In genomic region chr7:69878015-69878414, GRCh38 we compare ENCODE assay signal across 33 cellular contexts.
"Had no signal": no experiment of that assay in that cellular context is flagged by ENCODE, and none has a peak within 500 bp of the region (broad histone marks: within the 10 kb centered on the region; RNA-seq: fewer than 3 reads in every experiment).

No MANE protein-coding gene starts in this region.

- ATAC-seq: activated CD8-positive, alpha-beta memory T cell treated with anti-CD3 and anti-CD28 coated beads, Interleukin-2, amount 10 ng/mL, durations not matched to agents 7 days and 5 days; activated naive CD8-positive, alpha-beta T cell treated with anti-CD3 and anti-CD28 coated beads, Interleukin-2, amount 50 U/mL, for 24 hours had no signal

- H3K4me1 Mint-ChIP-seq: activated CD4-positive, alpha-beta memory T cell treated with anti-CD3 and anti-CD28 coated beads, Interleukin-2, amount 10 ng/mL, durations not matched to agents 7 days and 5 days; activated CD8-positive, alpha-beta memory T cell treated with anti-CD3 and anti-CD28 coated beads, Interleukin-2, amount 10 ng/mL, durations not matched to agents 7 days and 5 days; activated naive CD4-positive, alpha-beta T cell treated with anti-CD3 and anti-CD28 coated beads, Interleukin-2, amount 10 ng/mL, durations not matched to agents 7 days and 5 days had no signal

- H3K4me3 ChIP-seq: MG63, SJCRH30, SK-N-MC had no signal

- H3K27ac ChIP-seq: SJCRH30, SK-N-MC, WERI-Rb-1 had no signal

- H3K4me3 Mint-ChIP-seq: activated CD4-positive, alpha-beta memory T cell treated with anti-CD3 and anti-CD28 coated beads, Interleukin-2, amount 10 ng/mL, durations not matched to agents 7 days and 5 days; activated CD8-positive, alpha-beta memory T cell treated with anti-CD3 and anti-CD28 coated beads, Interleukin-2, amount 10 ng/mL, durations not matched to agents 7 days and 5 days; activated naive CD4-positive, alpha-beta T cell treated with anti-CD3 and anti-CD28 coated beads, Interleukin-2, amount 10 ng/mL, durations not matched to agents 7 days and 5 days; activated naive CD8-positive, alpha-beta T cell; activated naive CD8-positive, alpha-beta T cell treated with anti-CD3 and anti-CD28 coated beads, Interleukin-2, amount 50 U/mL, for 24 hours; brain had no signal

- H3K27me3 Mint-ChIP-seq: activated CD4-positive, alpha-beta memory T cell treated with anti-CD3 and anti-CD28 coated beads, Interleukin-2, amount 10 ng/mL, durations not matched to agents 7 days and 5 days; activated CD8-positive, alpha-beta memory T cell treated with anti-CD3 and anti-CD28 coated beads, Interleukin-2, amount 10 ng/mL, durations not matched to agents 7 days and 5 days; activated naive CD4-positive, alpha-beta T cell treated with anti-CD3 and anti-CD28 coated beads, Interleukin-2, amount 10 ng/mL, durations not matched to agents 7 days and 5 days; activated naive CD8-positive, alpha-beta T cell treated with anti-CD3 and anti-CD28 coated beads, Interleukin-2, amount 50 U/mL, for 24 hours; brain had no signal

- H3K36me3 ChIP-seq: MG63, SJCRH30, WERI-Rb-1 had no signal

- H3K9me3 Mint-ChIP-seq: activated CD4-positive, alpha-beta memory T cell treated with anti-CD3 and anti-CD28 coated beads, Interleukin-2, amount 10 ng/mL, durations not matched to agents 7 days and 5 days; activated naive CD4-positive, alpha-beta T cell treated with anti-CD3 and anti-CD28 coated beads, Interleukin-2, amount 10 ng/mL, durations not matched to agents 7 days and 5 days; activated naive CD8-positive, alpha-beta T cell treated with anti-CD3 and anti-CD28 coated beads, Interleukin-2, amount 50 U/mL, for 24 hours; brain had no signal

- H3K36me3 Mint-ChIP-seq: activated CD8-positive, alpha-beta memory T cell treated with anti-CD3 and anti-CD28 coated beads, Interleukin-2, amount 10 ng/mL, durations not matched to agents 7 days and 5 days; activated naive CD4-positive, alpha-beta T cell treated with anti-CD3 and anti-CD28 coated beads, Interleukin-2, amount 10 ng/mL, durations not matched to agents 7 days and 5 days; activated naive CD8-positive, alpha-beta T cell; brain had no signal

- FAIRE-seq: bronchial epithelial cell had no signal

- H3K27me3 ChIP-seq: MG63, SJCRH30 had no signal

- H3K9me3 ChIP-seq: MG63 had no signal

- DNase-seq: activated CD4-positive, alpha-beta memory T cell treated with anti-CD3 and anti-CD28 coated beads, Interleukin-2, amount 10 ng/mL, durations not matched to agents 7 days and 5 days; activated CD4-positive, alpha-beta T cell treated with anti-CD3 and anti-CD28 coated beads for 1 hour; activated CD4-positive, alpha-beta T cell treated with anti-CD3 and anti-CD28 coated beads for 48 hours; activated CD4-positive, CD25-positive, alpha-beta regulatory T cell; activated CD8-positive, alpha-beta memory T cell treated with anti-CD3 and anti-CD28 coated beads for 24 hours; activated CD8-positive, alpha-beta memory T cell treated with anti-CD3 and anti-CD28 coated beads, Interleukin-2, amount 10 ng/mL, durations not matched to agents 7 days and 5 days; activated CD8-positive, alpha-beta memory T cell treated with anti-CD3 and anti-CD28 coated beads, Interleukin-2, amount 50 U/mL, for 48 hours; activated effector memory CD4-positive, alpha-beta T cell treated with Interleukin-2 at 50 U/mL for 16 hours; activated naive CD4-positive, alpha-beta T cell treated with anti-CD3 and anti-CD28 coated beads, Interleukin-2, amount 10 ng/mL, durations not matched to agents 7 days and 5 days; activated naive CD8-positive, alpha-beta T cell treated with anti-CD3 and anti-CD28 coated beads, Interleukin-2, amount 50 U/mL, for 24 hours; activated T-cell treated with anti-CD3 and anti-CD28 coated beads, Interleukin-2, amount 50 U/mL, for 48 hours; anterior cingulate cortex; caudate nucleus; Kasumi-1; KG1; MG63; MV-4-11; NCI-H1092; NCI-H146; NCI-H187; NCI-H2081 treated with DMSO at 0.1 percent for 48 hours; NCI-H226; NCI-H446 treated with DMSO at 0.1 percent for 48 hours; NCI-H524; OCI-M1; SHP77; SJCRH30; T1000; WERI-Rb-1 had no signal

- H3K27ac Mint-ChIP-seq: activated CD4-positive, alpha-beta memory T cell treated with anti-CD3 and anti-CD28 coated beads, Interleukin-2, amount 10 ng/mL, durations not matched to agents 7 days and 5 days; activated CD8-positive, alpha-beta memory T cell treated with anti-CD3 and anti-CD28 coated beads, Interleukin-2, amount 10 ng/mL, durations not matched to agents 7 days and 5 days; activated naive CD4-positive, alpha-beta T cell treated with anti-CD3 and anti-CD28 coated beads, Interleukin-2, amount 10 ng/mL, durations not matched to agents 7 days and 5 days; activated naive CD8-positive, alpha-beta T cell; activated naive CD8-positive, alpha-beta T cell treated with anti-CD3 and anti-CD28 coated beads, Interleukin-2, amount 50 U/mL, for 24 hours had no signal
